In the genomic region with DNA sequence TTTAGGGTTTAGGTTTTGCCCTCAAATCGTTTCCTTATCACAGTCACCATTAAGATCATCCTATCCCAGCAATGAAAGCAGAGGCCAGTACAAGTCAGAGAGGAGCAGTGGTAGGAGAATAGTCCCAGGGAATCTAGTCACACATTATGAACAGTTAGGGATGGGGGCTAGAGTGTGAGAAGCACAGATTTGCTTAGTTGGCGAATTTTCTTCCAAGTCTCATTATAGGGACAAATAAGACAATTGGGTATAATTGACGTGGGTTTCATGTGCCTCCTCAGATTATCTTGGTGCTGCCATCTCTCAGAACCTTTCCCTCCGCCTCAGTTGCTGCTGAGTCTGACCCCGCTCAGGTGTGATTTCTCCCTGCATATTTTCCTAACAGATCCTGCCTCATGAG, we compare ENCODE assay signal across 2 cellular contexts.
TF ChIP-seq lines count a peak whose summit lies in the region.

No MANE protein-coding gene starts in this region.

TF ChIP-seq in HepG2, 621 proteins besides CTCF, POLR2A, EP300 and RAD21:
- TF ChIP-seq ZNF558 (CRISPR knock-in tag; IDR thresholded peaks at IDR 0.05; ENCODE audit: borderline replicate concordance) (no peak), ARID4A (CRISPR knock-in tag; IDR thresholded peaks at IDR 0.05; ENCODE audit: borderline replicate concordance) (no peak), RBM22 (optimal IDR thresholded peaks at IDR 0.05; ENCODE audit: low read length) (no peak), ZNF83 (CRISPR knock-in tag; IDR thresholded peaks at IDR 0.05; ENCODE audit: borderline replicate concordance) (no peak), GPBP1L1 (CRISPR knock-in tag; IDR thresholded peaks at IDR 0.05) (no peak), ATF7-NPFF (CRISPR knock-in tag; IDR thresholded peaks at IDR 0.05; ENCODE audit: low read depth) (no peak), MAFK (conservative IDR thresholded peaks at IDR 0.05 in 1 of 2, IDR thresholded peaks at IDR 0.05 in 1 of 2; ENCODE audit: low read length in 2 of 2) (peak; percentile 76 to 91), MAFF (IDR thresholded peaks at IDR 0.05; ENCODE audit: low read depth, low read length) (peak; percentile 83)
- TF ChIP-seq, protein P1, sequence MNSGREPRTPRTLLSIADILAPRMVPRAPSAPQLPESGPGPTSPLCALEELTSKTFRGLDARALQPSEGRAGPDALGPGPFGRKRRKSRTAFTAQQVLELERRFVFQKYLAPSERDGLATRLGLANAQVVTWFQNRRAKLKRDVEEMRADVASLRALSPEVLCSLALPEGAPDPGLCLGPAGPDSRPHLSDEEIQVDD (CRISPR knock-in tag; IDR thresholded peaks at IDR 0.05; ENCODE audit: borderline replicate concordance), result no peak
- TF ChIP-seq, protein P2, sequence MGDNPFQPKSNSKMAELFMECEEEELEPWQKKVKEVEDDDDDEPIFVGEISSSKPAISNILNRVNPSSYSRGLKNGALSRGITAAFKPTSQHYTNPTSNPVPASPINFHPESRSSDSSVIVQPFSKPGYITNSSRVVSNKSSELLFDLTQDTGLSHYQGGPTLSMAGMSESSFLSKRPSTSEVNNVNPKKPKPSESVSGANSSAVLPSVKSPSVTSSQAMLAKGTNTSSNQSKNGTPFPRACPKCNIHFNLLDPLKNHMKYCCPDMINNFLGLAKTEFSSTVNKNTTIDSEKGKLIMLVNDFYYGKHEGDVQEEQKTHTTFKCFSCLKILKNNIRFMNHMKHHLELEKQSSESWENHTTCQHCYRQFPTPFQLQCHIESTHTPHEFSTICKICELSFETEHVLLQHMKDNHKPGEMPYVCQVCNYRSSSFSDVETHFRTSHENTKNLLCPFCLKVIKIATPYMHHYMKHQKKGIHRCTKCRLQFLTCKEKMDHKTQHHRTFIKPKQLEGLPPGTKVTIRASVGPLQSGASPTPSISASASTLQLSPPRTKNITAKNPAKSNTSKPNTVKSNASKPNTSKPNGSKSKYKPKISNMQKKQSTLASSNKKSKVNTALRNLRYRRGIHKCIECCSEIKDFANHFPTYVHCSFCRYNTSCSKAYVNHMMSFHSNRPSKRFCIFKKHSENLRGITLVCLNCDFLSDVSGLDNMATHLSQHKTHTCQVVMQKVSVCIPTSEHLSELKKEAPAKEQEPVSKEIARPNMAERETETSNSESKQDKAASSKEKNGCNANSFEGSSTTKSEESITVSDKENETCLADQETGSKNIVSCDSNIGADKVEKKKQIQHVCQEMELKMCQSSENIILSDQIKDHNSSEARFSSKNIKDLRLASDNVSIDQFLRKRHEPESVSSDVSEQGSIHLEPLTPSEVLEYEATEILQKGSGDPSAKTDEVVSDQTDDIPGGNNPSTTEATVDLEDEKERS (CRISPR knock-in tag; IDR thresholded peaks at IDR 0.05), result no peak

TF ChIP-seq in H1, 55 proteins besides CTCF, POLR2A, EP300 and RAD21:
- TF ChIP-seq EGR1 (IDR thresholded peaks at IDR 0.05; ENCODE audit: borderline replicate concordance, low read depth, low read length) (no peak), MAFK (IDR thresholded peaks at IDR 0.05; ENCODE audit: low read depth, low read length) (peak; percentile 45; the same call in 1 of the 2 replicates), SIX5 (IDR thresholded peaks at IDR 0.05; ENCODE audit: low read depth, low read length) (no peak)
